15 cellular contexts compared by ENCODE assay signal in genomic region chr17:78998311-78999055, GRCh38. TPM values are rescaled to one million over a fixed set of nuclear protein-coding genes. Genes with fewer than 3 reads are reported as not detected.
A peak's percentile ranks its signal among the peaks of the same experiment; 100 is the strongest.
DNase-seq lines count a peak whose midpoint lies in the region; ATAC-seq, FAIRE-seq and TF ChIP-seq lines count a peak whose summit lies in the region.
"Had no signal": no experiment of that assay in that cellular context is flagged by ENCODE, and none has a peak within 500 bp of the region (broad histone marks: within the 10 kb centered on the region; RNA-seq: fewer than 3 reads in every experiment).

No MANE protein-coding gene starts in this region.

- intact Hi-C loops in Right ventricle myocardium superior (cut with DNase I) (no loop called here), posterior vena cava (cut with DNase I) (no loop called here)

- peaks cover 0 to 36% (median 3%) of the 10 kb centered on the region in 3 donors for H3K36me3 ChIP-seq in Peyer's patch

- FAIRE-seq in GM12891 (lab: Jason Lieb, UNC) = no peak

- ATAC-seq in Right ventricle myocardium superior (ENCODE audit: poor library complexity) (peak; percentile 75), HG02938 (IDR thresholded peaks at IDR 0.05; ENCODE audit: unreplicated experiment) (no peak), GM18511 (IDR thresholded peaks at IDR 0.05; ENCODE audit: unreplicated experiment) (no peak)
- ATAC-seq: stimulated activated memory B cell treated with anti-CD40 and anti-IgM and Interleukin-4, amounts not matched to agents 10 μg/mL and 1 μg/mL and 100 μg/mL, for 72 hours had no signal

- TF ChIP-seq POLR2A in Peyer's patch (IDR thresholded peaks at IDR 0.05) (no peak), GM12891 (IDR thresholded peaks at IDR 0.05; ENCODE audit: low read depth, low read length) (no peak)

- H3K4me1 ChIP-seq in Peyer's patch = peaks cover 0 to 77% (median 0%) of the 10 kb centered on the region in 4 donors

- TF ChIP-seq CTCF in Peyer's patch (IDR thresholded peaks at IDR 0.05) = peak in 3 of 6 experiments; percentile 47 to 54 (median 48)

- H3K4me3 ChIP-seq in Peyer's patch = peak overlapping the region in 1 of 4 donors; percentile 12
- H3K4me3 ChIP-seq: SK-N-MC had no signal

- no peaks in the 10 kb centered on the region for H3K9me3 ChIP-seq in Peyer's patch

- no peaks in the 10 kb centered on the region for H3K27me3 ChIP-seq in Peyer's patch

- DNase-seq in COR-L47 (lab: John Stamatoyannopoulos, UW) (peak; percentile 26), Peyer's patch (peak in 2 of 3 donors; percentile 84 to 93), Right ventricle myocardium superior (peak; percentile 82), posterior vena cava (ENCODE audit: low spot score) (peak; percentile 86), activated gamma-delta T cell (lab: John Stamatoyannopoulos, UW) (no peak), GM12891 (ENCODE audit: insufficient read length, low spot score) (no peak)
- DNase-seq: activated CD4-positive, alpha-beta T cell treated with anti-CD3 and anti-CD28 coated beads, Interleukin-2, amount 10 ng/mL, durations not matched to agents 24 days and 14 days; activated naive CD4-positive, alpha-beta T cell treated with anti-CD3 and anti-CD28 coated beads for 36 hours; HCEC 1CT; naive B cell; NCI-H524 treated with DMSO at 0.1 percent for 48 hours had no signal

- H3K27ac ChIP-seq in Peyer's patch = peak overlapping the region in 3 of 4 donors; percentile 60 to 84 (median 80)
- H3K27ac ChIP-seq: SK-N-MC had no signal

TF ChIP-seq in GM12891, 5 proteins besides CTCF, POLR2A, EP300 and RAD21:
- TF ChIP-seq POLR2AphosphoS5 (IDR thresholded peaks at IDR 0.05; ENCODE audit: low read depth, low read length) (no peak), TAF1 (IDR thresholded peaks at IDR 0.05; ENCODE audit: low read depth, low read length) (no peak), SPI1 (IDR thresholded peaks at IDR 0.05; ENCODE audit: low read depth, low read length) (no peak), POU2F2 (IDR thresholded peaks at IDR 0.05; ENCODE audit: low read depth, low read length) (no peak), PAX5 (IDR thresholded peaks at IDR 0.05; ENCODE audit: insufficient read depth, low read length, severe bottlenecking) (no peak)

RNA-seq across cellular contexts. Expression of gene CANT1, which starts 11.1 kb away (rescaled TPM):
- total RNA-seq in Peyer's patch (100 to 1,000 TPM in 1 of 4 donors, 10 to 100 TPM in 3; 56.9 to 125 (median 80.0) TPM), Right ventricle myocardium superior (29.8 TPM), posterior vena cava (10 to 100 TPM; 29.5 to 34.7 TPM)
- polyA plus RNA-seq in GM12891 (2012; ENCODE audit: low read depth, missing spikeins) = 24.6 TPM

RNA-seq across cellular contexts. Expression of gene LGALS3BP, which starts 18.8 kb away (rescaled TPM):
- total RNA-seq in Peyer's patch = 1,000 to 10,000 TPM in 3 of 4 donors, 100 to 1,000 TPM in 1; 202 to 2,181 (median 1,427) TPM
- 499 TPM for total RNA-seq in Right ventricle myocardium superior
- total RNA-seq in posterior vena cava = 100 to 1,000 TPM; 103 to 163 TPM
- polyA plus RNA-seq in GM12891 (2012; ENCODE audit: low read depth, missing spikeins) = 7.1 TPM

RNA-seq across cellular contexts. Expression of gene C1QTNF1, which starts 25.5 kb away (rescaled TPM):
- 10 to 100 TPM in 3 of 4 donors, 1 to 10 TPM in 1; 6.3 to 20.6 (median 14.3) TPM for total RNA-seq in Peyer's patch
- total RNA-seq in Right ventricle myocardium superior = 143 TPM
- total RNA-seq in posterior vena cava = 100 to 1,000 TPM; 172 to 261 TPM
- polyA plus RNA-seq in GM12891 (2012; ENCODE audit: low read depth, missing spikeins) = 0.05 TPM
- total RNA-seq: activated CD4-positive, alpha-beta T cell treated with anti-CD3 and anti-CD28 coated beads, Interleukin-2, amount 10 ng/mL, durations not matched to agents 24 days and 14 days had no signal

Comparison
In these comparisons a context has a peak if more than half of its experiments do, and no peak if none do; other contexts are left out.
1. DNase-seq: peak in COR-L47 (single experiment), Peyer's patch (2 of 3), Right ventricle myocardium superior (single experiment) and posterior vena cava (single experiment); none in activated gamma-delta T cell (single experiment) and GM12891 (single experiment).